In genomic region chr6:6771964-6772363, GRCh38 we compare ENCODE assay signal across 1 cellular context.
TF ChIP-seq lines count a peak whose summit lies in the region.

No MANE protein-coding gene starts in this region.

TF ChIP-seq in H1, 55 proteins besides CTCF, POLR2A, EP300 and RAD21 (continued from another document):
- no peak for TF ChIP-seq ZNF274 (IDR thresholded peaks at IDR 0.05; ENCODE audit: borderline replicate concordance, extremely low read depth, low read length)
- no peak for TF ChIP-seq KDM1A (IDR thresholded peaks at IDR 0.05; ENCODE audit: borderline replicate concordance, low read length)
- TF ChIP-seq ASH2L (IDR thresholded peaks at IDR 0.05; ENCODE audit: low read length): no peak
